ENCODE assay signal across 34 cellular contexts in genomic region chr2:181792906-181793305, GRCh38.
"Had no signal": no experiment of that assay in that cellular context is flagged by ENCODE, and none has a peak within 500 bp of the region (broad histone marks: within the 10 kb centered on the region; RNA-seq: fewer than 3 reads in every experiment).

No MANE protein-coding gene starts in this region.

- H3K27me3 Mint-ChIP-seq: activated CD4-positive, alpha-beta T cell treated with anti-CD3 and anti-CD28 coated beads, Interleukin-2, amount 10 ng/mL, durations not matched to agents 24 days and 14 days; activated CD8-positive, alpha-beta T cell treated with anti-CD3 and anti-CD28 coated beads for 36 hours; activated naive CD8-positive, alpha-beta T cell treated with anti-CD3 and anti-CD28 coated beads, Interleukin-2, amount 10 ng/mL, durations not matched to agents 7 days and 5 days; brain had no signal

- H3K27me3 ChIP-seq: adrenal gland, MG63 had no signal

- FAIRE-seq: bronchial epithelial cell, RCC 7860, TTC549 had no signal

- H3K36me3 Mint-ChIP-seq: brain had no signal

- H3K4me3 Mint-ChIP-seq: activated CD4-positive, alpha-beta T cell treated with anti-CD3 and anti-CD28 coated beads, Interleukin-2, amount 10 ng/mL, durations not matched to agents 24 days and 14 days; activated CD8-positive, alpha-beta T cell treated with anti-CD3 and anti-CD28 coated beads for 36 hours; activated naive CD8-positive, alpha-beta T cell treated with anti-CD3 and anti-CD28 coated beads, Interleukin-2, amount 10 ng/mL, durations not matched to agents 7 days and 5 days; activated T-cell treated with anti-CD3 and anti-CD28 coated beads, Interleukin-2, amount 50 U/mL, for 72 hours; activated T-helper 17 cell treated with anti-CD3 and anti-CD28 coated beads, Interleukin-2, amount 50 U/mL, for 72 hours; brain; T-helper 2 cell treated with Interferon-gamma antibody and Interleukin-4, amounts not matched to agents 5 μg/mL and 100 μg/mL, for 36 hours had no signal

- H3K27ac Mint-ChIP-seq: activated CD4-positive, alpha-beta T cell treated with anti-CD3 and anti-CD28 coated beads, Interleukin-2, amount 10 ng/mL, durations not matched to agents 24 days and 14 days; activated CD8-positive, alpha-beta T cell treated with anti-CD3 and anti-CD28 coated beads for 36 hours; activated naive CD8-positive, alpha-beta T cell treated with anti-CD3 and anti-CD28 coated beads, Interleukin-2, amount 10 ng/mL, durations not matched to agents 7 days and 5 days; activated T-cell treated with anti-CD3 and anti-CD28 coated beads, Interleukin-2, amount 50 U/mL, for 72 hours; activated T-helper 17 cell treated with anti-CD3 and anti-CD28 coated beads, Interleukin-2, amount 50 U/mL, for 72 hours; brain; T-helper 2 cell treated with Interferon-gamma antibody and Interleukin-4, amounts not matched to agents 5 μg/mL and 100 μg/mL, for 36 hours had no signal

- H3K27ac ChIP-seq: adrenal gland, RWPE1 had no signal

- DNase-seq: activated CD4-positive, alpha-beta T cell treated with anti-CD3 and anti-CD28 coated beads, Interleukin-2, amount 10 ng/mL, durations not matched to agents 24 days and 14 days; activated CD4-positive, alpha-beta T cell treated with anti-CD3 and anti-CD28 coated beads, Interleukin-2, amount 50 U/mL, for 4 hours; activated CD8-positive, alpha-beta T cell treated with anti-CD3 and anti-CD28 coated beads for 36 hours; activated effector memory CD4-positive, alpha-beta T cell treated with anti-CD3 and anti-CD28 coated beads, Interleukin-2, amount 50 U/mL, for 16 hours; activated naive CD4-positive, alpha-beta T cell; activated naive CD4-positive, alpha-beta T cell treated with anti-CD3 and anti-CD28 coated beads, Interleukin-2, amount 50 U/mL, for 16 hours; activated naive CD8-positive, alpha-beta T cell treated with anti-CD3 and anti-CD28 coated beads, Interleukin-2, amount 10 ng/mL, durations not matched to agents 7 days and 5 days; activated T-cell treated with anti-CD3 and anti-CD28 coated beads, Interleukin-2, amount 50 U/mL, for 1 hour; activated T-cell treated with anti-CD3 and anti-CD28 coated beads, Interleukin-2, amount 50 U/mL, for 72 hours; adrenal gland; caudate nucleus; cerebellar nuclear complex; Kasumi-1; KG1; MG63; NCI-H1048; NCI-H1105 treated with DMSO at 0.1 percent for 48 hours; NCI-H1436; NCI-H1694; NCI-H1930; NCI-H2081 treated with DMSO at 0.1 percent for 48 hours; NCI-H226; NCI-H446 treated with DMSO at 0.1 percent for 48 hours; NCI-H524; NCI-H69; SIG-M5 had no signal

- H3K4me1 ChIP-seq: adrenal gland had no signal

- H3K4me1 Mint-ChIP-seq: brain had no signal

- H3K9me3 ChIP-seq: adrenal gland, MG63 had no signal

- H3K4me3 ChIP-seq: adrenal gland, MG63 had no signal

- ATAC-seq: activated CD8-positive, alpha-beta T cell treated with anti-CD3 and anti-CD28 coated beads for 36 hours; activated T-cell treated with anti-CD3 and anti-CD28 coated beads, Interleukin-2, amount 50 U/mL, for 72 hours; activated T-helper 17 cell treated with anti-CD3 and anti-CD28 coated beads, Interleukin-2, amount 50 U/mL, for 72 hours; Right ventricle myocardium inferior had no signal

- H3K36me3 ChIP-seq: adrenal gland, MG63 had no signal
